Comparison of ENCODE assay signal across 23 cellular contexts in the genomic region with DNA sequence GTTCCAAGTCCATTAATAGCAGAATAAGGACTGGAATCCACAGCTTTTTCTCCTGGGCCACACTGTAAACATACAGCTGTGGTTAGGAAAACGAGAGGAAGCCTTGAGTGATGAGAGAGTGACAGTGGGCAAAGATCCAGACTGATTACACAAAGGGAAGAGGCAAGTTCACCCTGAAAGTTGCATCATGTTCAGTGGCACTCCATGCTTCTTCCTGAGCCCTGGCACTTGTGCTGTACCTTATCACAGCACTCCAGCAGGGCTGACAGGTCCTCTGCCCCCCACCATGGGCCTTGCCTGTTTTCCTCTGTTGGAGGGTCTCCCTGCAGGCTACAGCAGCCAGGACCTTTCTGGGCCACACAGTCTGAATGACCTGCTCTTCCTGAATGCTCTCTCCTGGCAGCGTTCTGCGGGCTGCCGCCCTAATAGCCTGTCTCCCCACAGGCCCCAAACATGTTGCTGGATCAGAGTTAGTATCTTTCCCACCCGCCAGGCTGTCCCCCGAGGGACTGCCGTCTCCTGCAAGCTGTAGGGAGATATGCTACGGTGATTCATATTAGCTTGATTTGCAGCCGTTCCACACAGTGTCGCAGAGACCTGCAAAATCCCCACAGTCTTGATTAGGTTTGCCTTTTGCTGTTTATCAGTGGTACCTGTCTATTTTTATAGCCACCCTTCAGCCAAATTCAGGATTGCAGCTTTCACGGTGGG.
DNase-seq lines count a peak whose midpoint lies in the region; ATAC-seq, FAIRE-seq and TF ChIP-seq lines count a peak whose summit lies in the region.
"Had no signal": no experiment of that assay in that cellular context is flagged by ENCODE, and none has a peak within 500 bp of the region (broad histone marks: within the 10 kb centered on the region; RNA-seq: fewer than 3 reads in every experiment).

No MANE protein-coding gene starts in this region.

- no peak overlapping the region for H3K4ac ChIP-seq in H1 (replicated peaks; ENCODE audit: insufficient read length, low read depth, low read length)

- no peak overlapping the region for H4K5ac ChIP-seq in H1 (ENCODE audit: insufficient read length, low read depth, low read length)

- no peak overlapping the region for H3K27ac Mint-ChIP-seq in activated CD4-positive, alpha-beta memory T cell treated with anti-CD3 and anti-CD28 coated beads for 36 hours
- H3K27ac Mint-ChIP-seq: dendritic cell treated with granulocyte-macrophage colony-stimulating factor and Interleukin-4, amounts not matched to agents 40 ng/mL and 50 ng/mL, for 4 days; naive thymus-derived CD8-positive, alpha-beta T cell; T-cell had no signal

- H3K4me1 ChIP-seq in BLaER1 treated with 17β-estradiol and CSF1 and Interleukin-3, amounts not matched to agents 10 nM and 100 nM = peaks cover 6 to 14% (median 9%) of the 10 kb centered on the region in 10 experiments; a peak in 19 of 20 replicates
- H3K4me1 ChIP-seq in H1 (replicated peaks in 1 of 4; ENCODE audit: control insufficient read depth in 3 of 4, insufficient read depth in 4 of 4, low read length in 3 of 4) (no peaks in the 10 kb centered on the region), right lobe of liver (no peaks in the 10 kb centered on the region)
- H3K4me1 ChIP-seq: vagina had no signal

- no peak overlapping the region for H3K9ac ChIP-seq in BLaER1 treated with 17β-estradiol and CSF1 and Interleukin-3, amounts not matched to agents 10 nM and 100 nM
- no peak overlapping the region for H3K9ac ChIP-seq in H1 (replicated peaks in 1 of 4; ENCODE audit: extremely low read depth in 1 of 4, low read depth in 3 of 4, low read length in 3 of 4)
- H3K9ac ChIP-seq: KMS-11 had no signal

- TF ChIP-seq POLR2A in H1 (IDR thresholded peaks at IDR 0.05; ENCODE audit: control extremely low read depth in 1 of 2, low read depth in 2 of 2, low read length in 2 of 2) (no peak), right lobe of liver (IDR thresholded peaks at IDR 0.05) (no peak)

- no peak overlapping the region for H4K91ac ChIP-seq in H1 (replicated peaks; ENCODE audit: insufficient read length, low read length)

- WGBS in H1 (ENCODE audit: extremely low coverage in 1 of 2, insufficient coverage in 1 of 2, insufficient read length in 1 of 2, insufficient replicate concordance in 2 of 2, low coverage in 1 of 2, low lambda C conversion rate in 2 of 2, missing lambda C conversion rate in 1 of 2), 2 experiments = 81% methylated on average over 11 of the region's 11 CpGs; no CpG with 5 or more reads in 1 of the 2 experiments
- WGBS in right lobe of liver (ENCODE audit: insufficient coverage, low coverage, low lambda C conversion rate, missing lambda C conversion rate) = 45% methylated on average over 11 of the region's 11 CpGs

- FAIRE-seq in H1 (lab: Jason Lieb, UNC) = no peak
- FAIRE-seq: pancreas, small intestine had no signal

- no peaks in the 10 kb centered on the region for H3K23me2 ChIP-seq in H1 (ENCODE audit: low read depth, low read length)

- H3K9me3 Mint-ChIP-seq in activated CD4-positive, alpha-beta memory T cell treated with anti-CD3 and anti-CD28 coated beads for 36 hours = peaks cover 6% of the 10 kb centered on the region
- H3K9me3 Mint-ChIP-seq: dendritic cell treated with granulocyte-macrophage colony-stimulating factor and Interleukin-4, amounts not matched to agents 40 ng/mL and 50 ng/mL, for 4 days had no signal

- no peaks in the 10 kb centered on the region for H3K4me1 Mint-ChIP-seq in activated CD4-positive, alpha-beta memory T cell treated with anti-CD3 and anti-CD28 coated beads for 36 hours (ENCODE audit: low read depth)
- H3K4me1 Mint-ChIP-seq: naive thymus-derived CD8-positive, alpha-beta T cell; T-cell had no signal

- H3K27ac ChIP-seq in BLaER1 treated with 17β-estradiol and CSF1 and Interleukin-3, amounts not matched to agents 10 nM and 100 nM = no peak overlapping the region
- H3K27ac ChIP-seq in H1 (ENCODE audit: low read depth, low read length) (no peak overlapping the region), right lobe of liver (no peak overlapping the region)
- H3K27ac ChIP-seq: body of pancreas, epithelial cell of prostate, KMS-11, pancreas, vagina had no signal

- CTCF ChIA-PET in H1 (lab: Charles Lee; ENCODE audit: partially characterized antibody) = interaction anchor here (0.7 to 1.3 kb wide), 6 partner anchors 13 to 244 kb away, joined by 3 to 4 read pairs (median 3); no protein-coding TSS in a partner anchor
- CTCF ChIA-PET in activated CD4-positive, alpha-beta memory T cell treated with anti-CD3 and anti-CD28 coated beads for 36 hours (lab: Charles Lee) = no interaction called here

- DNase-seq in NCI-H1105 (lab: John Stamatoyannopoulos, UW) = peak; percentile 12
- no peak for DNase-seq in H1 (ENCODE audit: low read depth in 1 of 2, low spot score in 2 of 2)
- DNase-seq in right lobe of liver = no peak
- no peak for DNase-seq in activated CD4-positive, alpha-beta T cell treated with anti-CD3 and anti-CD28 coated beads for 1 hour
- DNase-seq in activated CD4-positive, alpha-beta memory T cell treated with anti-CD3 and anti-CD28 coated beads for 36 hours = no peak
- no peak for DNase-seq in epidermal melanocyte (ENCODE audit: insufficient read length, low spot score)
- DNase-seq: activated CD4-positive, alpha-beta T cell treated with anti-CD3 and anti-CD28 coated beads, Interleukin-2, amount 50 U/mL, for 4 hours; activated naive CD4-positive, alpha-beta T cell treated with anti-CD3 and anti-CD28 coated beads, Interleukin-2, amount 50 U/mL, for 16 hours; body of pancreas; Caco-2; HCEC 1CT; naive thymus-derived CD8-positive, alpha-beta T cell; NCI-H1417 treated with DMSO at 0.1 percent for 48 hours; pancreas; small intestine; stimulated activated CD4-positive, alpha-beta T cell treated with anti-CD3 and anti-CD28 coated beads, Interleukin-4, amount 100 ng/mL, for 24 hours; T-cell had no signal

- no peak for TF ChIP-seq EP300 in H1 (IDR thresholded peaks at IDR 0.05; ENCODE audit: borderline replicate concordance in 1 of 2, low read depth in 2 of 2, low read length in 2 of 2)

- no peak overlapping the region for H2BK5ac ChIP-seq in H1 (ENCODE audit: low read depth, low read length)

- H3K27me3 ChIP-seq in BLaER1 treated with 17β-estradiol and CSF1 and Interleukin-3, amounts not matched to agents 10 nM and 100 nM = no peaks in the 10 kb centered on the region
- H3K27me3 ChIP-seq in H1 (replicated peaks in 1 of 4; ENCODE audit: control insufficient read depth in 3 of 4, extremely low read depth in 1 of 4, insufficient read depth in 3 of 4, low read length in 3 of 4) = no peaks in the 10 kb centered on the region
- no peaks in the 10 kb centered on the region for H3K27me3 ChIP-seq in right lobe of liver
- H3K27me3 ChIP-seq: body of pancreas, pancreas, vagina had no signal

- POLR2A ChIA-PET in H1 (lab: Charles Lee; ENCODE audit: partially characterized antibody) = no interaction called here
- POLR2A ChIA-PET in activated CD4-positive, alpha-beta memory T cell treated with anti-CD3 and anti-CD28 coated beads for 36 hours (lab: Charles Lee) = no interaction called here

- no peak overlapping the region for H3K23ac ChIP-seq in H1 (ENCODE audit: insufficient read length)

- peak overlapping the region; percentile 17 to 63 (median 32); a peak in 19 of 22 replicates for H3K4me2 ChIP-seq in BLaER1 treated with 17β-estradiol and CSF1 and Interleukin-3, amounts not matched to agents 10 nM and 100 nM
- no peak overlapping the region for H3K4me2 ChIP-seq in H1 (ENCODE audit: insufficient read depth in 1 of 2, low read depth in 2 of 2, low read length in 2 of 2)
- H3K4me2 ChIP-seq: KMS-11 had no signal

- no peak overlapping the region for H4K8ac ChIP-seq in H1 (ENCODE audit: extremely low read depth, insufficient read depth, low read length)

- H2BK20ac ChIP-seq in H1 (ENCODE audit: low read length) = no peak overlapping the region

- no peak overlapping the region for H2BK12ac ChIP-seq in H1 (ENCODE audit: low read depth, low read length)

- no peak overlapping the region for H2AK5ac ChIP-seq in H1 (ENCODE audit: low read depth, low read length)

- H3K56ac ChIP-seq in H1 (replicated peaks; ENCODE audit: insufficient read length, low read depth, low read length) = no peak overlapping the region

- no peaks in the 10 kb centered on the region for H3K36me3 Mint-ChIP-seq in activated CD4-positive, alpha-beta memory T cell treated with anti-CD3 and anti-CD28 coated beads for 36 hours
- H3K36me3 Mint-ChIP-seq: naive thymus-derived CD8-positive, alpha-beta T cell; T-cell had no signal

- TF ChIP-seq RAD21 in H1 (IDR thresholded peaks at IDR 0.05 in 1 of 2, conservative IDR thresholded peaks at IDR 0.05 in 1 of 2; ENCODE audit: low read depth in 2 of 2, low read length in 2 of 2) = no peak

- H3K27me3 Mint-ChIP-seq in activated CD4-positive, alpha-beta memory T cell treated with anti-CD3 and anti-CD28 coated beads for 36 hours = no peaks in the 10 kb centered on the region
- H3K27me3 Mint-ChIP-seq: dendritic cell treated with granulocyte-macrophage colony-stimulating factor and Interleukin-4, amounts not matched to agents 40 ng/mL and 50 ng/mL, for 4 days had no signal

- no peak overlapping the region for H2BK120ac ChIP-seq in H1 (replicated peaks; ENCODE audit: low read depth, low read length)

- no peaks in the 10 kb centered on the region for H3K79me1 ChIP-seq in H1 (ENCODE audit: low read depth, low read length)

- 0 out of 2 replicates have a peak overlapping the region, but pooled peaks have one; percentile 26 for H3K18ac ChIP-seq in H1 (ENCODE audit: extremely low read depth, low read length)

- no peak overlapping the region for H3K14ac ChIP-seq in H1 (ENCODE audit: insufficient read length)

- intact Hi-C loops in right lobe of liver (cut with DNase I) = no loop called here
- intact Hi-C loops in activated CD4-positive, alpha-beta memory T cell treated with anti-CD3 and anti-CD28 coated beads for 36 hours (cut with micrococcal nuclease) = no loop called here

- no peak overlapping the region for H3K4me3 ChIP-seq in BLaER1 treated with 17β-estradiol and CSF1 and Interleukin-3, amounts not matched to agents 10 nM and 100 nM
- H3K4me3 ChIP-seq in H1 (ENCODE audit: extremely low read depth in 1 of 4, insufficient read depth in 2 of 4, low read depth in 3 of 4, low read length in 4 of 4) (no peak overlapping the region), right lobe of liver (no peak overlapping the region)
- H3K4me3 ChIP-seq: body of pancreas, pancreas, vagina had no signal

- H3K4me3 Mint-ChIP-seq in activated CD4-positive, alpha-beta memory T cell treated with anti-CD3 and anti-CD28 coated beads for 36 hours = no peak overlapping the region
- H3K4me3 Mint-ChIP-seq: dendritic cell treated with granulocyte-macrophage colony-stimulating factor and Interleukin-4, amounts not matched to agents 40 ng/mL and 50 ng/mL, for 4 days; T-cell had no signal

- H3K36me3 ChIP-seq in BLaER1 treated with 17β-estradiol and CSF1 and Interleukin-3, amounts not matched to agents 10 nM and 100 nM = no peaks in the 10 kb centered on the region
- H3K36me3 ChIP-seq in H1 (ENCODE audit: control insufficient read depth in 2 of 4, insufficient read depth in 4 of 4, low read length in 3 of 4) (no peaks in the 10 kb centered on the region), right lobe of liver (no peaks in the 10 kb centered on the region)
- H3K36me3 ChIP-seq: pancreas, vagina had no signal

- TF ChIP-seq CTCF in H1 (IDR thresholded peaks at IDR 0.05; ENCODE audit: control extremely low read depth in 1 of 3, insufficient read depth in 1 of 3, low read depth in 1 of 3, low read length in 3 of 3) (no peak), right lobe of liver (IDR thresholded peaks at IDR 0.05) (no peak)

- no peak overlapping the region for H2BK15ac ChIP-seq in H1 (ENCODE audit: low read length)

- no peaks in the 10 kb centered on the region for H4K20me1 ChIP-seq in BLaER1 treated with 17β-estradiol and CSF1 and Interleukin-3, amounts not matched to agents 10 nM and 100 nM
- no peaks in the 10 kb centered on the region for H4K20me1 ChIP-seq in H1 (replicated peaks in 1 of 2; ENCODE audit: control insufficient read depth in 1 of 2, insufficient read depth in 2 of 2, low read length in 2 of 2)

- no peaks in the 10 kb centered on the region for H3K79me2 ChIP-seq in H1 (ENCODE audit: control insufficient read depth in 1 of 2, insufficient read depth in 2 of 2, low read length in 2 of 2)

- ATAC-seq in right lobe of liver (peak in 3 of 4 donors; percentile 27 to 39 (median 32)), GM18868 (IDR thresholded peaks at IDR 0.05; ENCODE audit: unreplicated experiment) (no peak)
- ATAC-seq: body of pancreas; naive thymus-derived CD8-positive, alpha-beta T cell; T-cell had no signal

- H2AFZ ChIP-seq in H1 (ENCODE audit: low read length) = no peak overlapping the region

- no peaks in the 10 kb centered on the region for H3K9me3 ChIP-seq in BLaER1 treated with 17β-estradiol and CSF1 and Interleukin-3, amounts not matched to agents 10 nM and 100 nM (replicated peaks in 1 of 11)
- H3K9me3 ChIP-seq in H1 (ENCODE audit: insufficient read depth in 2 of 2, low read depth in 1 of 2, low read length in 1 of 2) = no peaks in the 10 kb centered on the region
- H3K9me3 ChIP-seq in right lobe of liver = no peaks in the 10 kb centered on the region
- H3K9me3 ChIP-seq: body of pancreas, pancreas, vagina had no signal

Comparison
In these comparisons a context has a peak if more than half of its experiments do, and no peak if none do; other contexts are left out.
1. H3K4me2 ChIP-seq: peak in BLaER1 treated with 17β-estradiol and CSF1 and Interleukin-3, amounts not matched to agents 10 nM and 100 nM (11 of 11); none in H1 (0 of 2).